In the genomic region with DNA sequence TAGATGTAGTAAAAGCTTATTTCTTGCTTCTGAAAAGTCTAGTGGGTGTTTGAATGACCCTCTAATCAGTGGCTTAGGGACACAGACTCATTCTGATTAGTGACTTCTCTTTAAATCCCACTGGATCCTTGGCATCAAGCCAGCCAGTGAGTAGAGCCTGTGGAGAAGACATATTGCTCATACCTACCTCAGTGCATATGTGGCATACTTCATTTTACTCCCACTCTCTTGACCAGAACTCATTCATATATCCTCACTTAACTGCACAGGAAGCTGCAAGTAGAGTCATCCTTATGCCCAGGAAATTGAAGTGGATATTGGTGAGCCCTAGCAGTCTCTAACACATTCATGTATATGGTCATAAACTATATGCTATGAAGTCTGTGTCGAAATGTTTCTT, we compare ENCODE assay signal across 14 cellular contexts.
A peak's percentile ranks its signal among the peaks of the same experiment; 100 is the strongest.
DNase-seq lines count a peak whose midpoint lies in the region; ATAC-seq lines count a peak whose summit lies in the region.
"Had no signal": no experiment of that assay in that cellular context is flagged by ENCODE, and none has a peak within 500 bp of the region (broad histone marks: within the 10 kb centered on the region; RNA-seq: fewer than 3 reads in every experiment).

No MANE protein-coding gene starts in this region.

- peaks cover 12% of the 10 kb centered on the region for H3K36me3 Mint-ChIP-seq in activated CD4-positive, alpha-beta memory T cell treated with anti-CD3 and anti-CD28 coated beads for 36 hours
- H3K36me3 Mint-ChIP-seq in activated CD4-positive, alpha-beta memory T cell treated with anti-CD3 and anti-CD28 coated beads, Interleukin-2, amount 10 ng/mL, durations not matched to agents 7 days and 5 days (ENCODE audit: low read depth): peaks cover 31% of the 10 kb centered on the region

- POLR2A ChIA-PET in activated CD4-positive, alpha-beta memory T cell treated with anti-CD3 and anti-CD28 coated beads for 36 hours (lab: Charles Lee): no interaction called here
- POLR2A ChIA-PET in activated CD4-positive, alpha-beta memory T cell treated with anti-CD3 and anti-CD28 coated beads, Interleukin-2, amount 10 ng/mL, durations not matched to agents 7 days and 5 days (lab: Charles Lee): interaction anchor here (1.4 kb wide), 2 partner anchors 10 to 419 kb away, joined by 3 to 4 read pairs; a partner anchor contains a TSS

- ATAC-seq in GM18517 (IDR thresholded peaks at IDR 0.05; ENCODE audit: unreplicated experiment) (no peak), HG02870 (IDR thresholded peaks at IDR 0.05; ENCODE audit: unreplicated experiment) (no peak)
- ATAC-seq: T-cell had no signal

- H3K4me3 Mint-ChIP-seq in activated CD4-positive, alpha-beta memory T cell treated with anti-CD3 and anti-CD28 coated beads for 36 hours: no peak overlapping the region
- H3K4me3 Mint-ChIP-seq in activated CD4-positive, alpha-beta memory T cell treated with anti-CD3 and anti-CD28 coated beads, Interleukin-2, amount 10 ng/mL, durations not matched to agents 7 days and 5 days: no peak overlapping the region
- H3K4me3 Mint-ChIP-seq: T-cell, type B pancreatic cell had no signal

- intact Hi-C loops in activated CD4-positive, alpha-beta memory T cell treated with anti-CD3 and anti-CD28 coated beads for 36 hours (cut with micrococcal nuclease): loop anchor here (10.0 kb wide), 1 partner anchor 880 kb away; no protein-coding TSS in a partner anchor

- H3K27ac Mint-ChIP-seq in activated CD4-positive, alpha-beta memory T cell treated with anti-CD3 and anti-CD28 coated beads for 36 hours: no peak overlapping the region
- no peak overlapping the region for H3K27ac Mint-ChIP-seq in activated CD4-positive, alpha-beta memory T cell treated with anti-CD3 and anti-CD28 coated beads, Interleukin-2, amount 10 ng/mL, durations not matched to agents 7 days and 5 days
- H3K27ac Mint-ChIP-seq: type B pancreatic cell had no signal

- peaks cover 54% of the 10 kb centered on the region for H3K4me1 Mint-ChIP-seq in activated CD4-positive, alpha-beta memory T cell treated with anti-CD3 and anti-CD28 coated beads for 36 hours (ENCODE audit: low read depth)
- peaks cover 40% of the 10 kb centered on the region for H3K4me1 Mint-ChIP-seq in activated CD4-positive, alpha-beta memory T cell treated with anti-CD3 and anti-CD28 coated beads, Interleukin-2, amount 10 ng/mL, durations not matched to agents 7 days and 5 days

- CTCF ChIA-PET in activated CD4-positive, alpha-beta memory T cell treated with anti-CD3 and anti-CD28 coated beads for 36 hours (lab: Charles Lee): no interaction called here
- CTCF ChIA-PET in activated CD4-positive, alpha-beta memory T cell treated with anti-CD3 and anti-CD28 coated beads, Interleukin-2, amount 10 ng/mL, durations not matched to agents 7 days and 5 days (lab: Charles Lee): no interaction called here

- peak; percentile 21 for DNase-seq in activated CD4-positive, alpha-beta memory T cell treated with anti-CD3 and anti-CD28 coated beads for 36 hours
- no peak for DNase-seq in activated CD4-positive, alpha-beta memory T cell treated with anti-CD3 and anti-CD28 coated beads, Interleukin-2, amount 10 ng/mL, durations not matched to agents 7 days and 5 days
- DNase-seq in HS-5 (ENCODE audit: low read depth) (peak; percentile 37), astrocyte of the hippocampus (ENCODE audit: low read depth, low spot score) (peak; percentile 44), renal cortical epithelial cell (ENCODE audit: low read depth) (peak; percentile 41), T1000 (lab: John Stamatoyannopoulos, UW) (no peak)
- DNase-seq: activated CD8-positive, alpha-beta memory T cell treated with anti-CD3 and anti-CD28 coated beads, Interleukin-2, amount 50 U/mL, for 4 hours; C1 segment of cervical spinal cord; cerebellar nuclear complex; mesendoderm; T-cell had no signal

- no peaks in the 10 kb centered on the region for H3K27me3 Mint-ChIP-seq in activated CD4-positive, alpha-beta memory T cell treated with anti-CD3 and anti-CD28 coated beads for 36 hours
- no peaks in the 10 kb centered on the region for H3K27me3 Mint-ChIP-seq in activated CD4-positive, alpha-beta memory T cell treated with anti-CD3 and anti-CD28 coated beads, Interleukin-2, amount 10 ng/mL, durations not matched to agents 7 days and 5 days
- H3K27me3 Mint-ChIP-seq: T-cell, type B pancreatic cell had no signal

- H3K9me3 Mint-ChIP-seq in activated CD4-positive, alpha-beta memory T cell treated with anti-CD3 and anti-CD28 coated beads for 36 hours: peaks cover 11% of the 10 kb centered on the region
- peaks cover 3% of the 10 kb centered on the region for H3K9me3 Mint-ChIP-seq in activated CD4-positive, alpha-beta memory T cell treated with anti-CD3 and anti-CD28 coated beads, Interleukin-2, amount 10 ng/mL, durations not matched to agents 7 days and 5 days
- H3K9me3 Mint-ChIP-seq: type B pancreatic cell had no signal

Comparison
In these comparisons a context has a peak if more than half of its experiments do, and no peak if none do; other contexts are left out.
1. DNase-seq: peak in activated CD4-positive, alpha-beta memory T cell treated with anti-CD3 and anti-CD28 coated beads for 36 hours (single experiment), HS-5 (single experiment), astrocyte of the hippocampus (single experiment) and renal cortical epithelial cell (single experiment); none in activated CD4-positive, alpha-beta memory T cell treated with anti-CD3 and anti-CD28 coated beads, Interleukin-2, amount 10 ng/mL, durations not matched to agents 7 days and 5 days (single experiment) and T1000 (single experiment).